In the genomic region with DNA sequence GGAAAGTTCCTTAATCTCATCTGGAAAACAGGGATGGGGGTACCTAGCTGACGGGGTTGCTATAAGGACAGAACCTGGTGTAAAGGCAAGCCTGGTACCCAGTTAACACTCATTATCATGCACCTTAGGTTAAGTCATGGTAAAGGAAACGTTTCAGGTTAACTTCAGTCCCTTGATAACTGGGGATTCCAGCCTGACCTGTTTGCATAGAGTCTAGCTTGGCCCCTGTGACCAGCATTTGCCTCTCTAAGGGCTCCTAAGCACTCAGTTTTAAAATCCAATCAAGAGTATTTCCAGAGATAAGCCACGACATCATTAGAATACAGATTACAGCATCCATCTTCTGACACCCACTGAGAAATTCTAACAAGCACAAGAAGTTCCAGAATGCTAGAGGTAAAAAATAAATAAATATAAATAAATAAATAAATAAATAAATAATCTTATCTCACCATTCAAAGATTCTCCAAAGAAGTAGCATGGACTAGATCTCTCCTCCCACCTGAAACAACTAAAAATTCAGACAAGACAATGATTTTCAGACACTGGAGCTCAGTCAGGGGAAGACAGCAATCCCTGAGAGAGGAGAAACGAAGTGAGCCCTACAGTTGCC, we compare ENCODE assay signal across 23 cellular contexts.
"Had no signal": no experiment of that assay in that cellular context is flagged by ENCODE, and none has a peak within 500 bp of the region (broad histone marks: within the 10 kb centered on the region; RNA-seq: fewer than 3 reads in every experiment).

No MANE protein-coding gene starts in this region.

- H3K4me3 Mint-ChIP-seq: effector memory CD8-positive, alpha-beta T cell; memory B cell; natural killer cell; stimulated activated effector memory CD8-positive, alpha-beta T cell treated with anti-CD3 and anti-CD28 coated beads, Interleukin-12 subunit alpha, Interleukin-12 subunit beta, amount 100 ng/mL, for 72 hours had no signal

- H3K36me3 ChIP-seq: esophagus squamous epithelium, ovary, sigmoid colon, stomach, tibial artery, upper lobe of left lung had no signal

- H3K9me3 Mint-ChIP-seq: effector memory CD8-positive, alpha-beta T cell; memory B cell; natural killer cell; stimulated activated effector memory CD8-positive, alpha-beta T cell treated with anti-CD3 and anti-CD28 coated beads, Interleukin-12 subunit alpha, Interleukin-12 subunit beta, amount 100 ng/mL, for 72 hours had no signal

- H3K27me3 ChIP-seq: esophagus squamous epithelium, ovary, sigmoid colon, tibial artery, upper lobe of left lung had no signal

- H3K27ac Mint-ChIP-seq: effector memory CD8-positive, alpha-beta T cell; memory B cell; natural killer cell; stimulated activated effector memory CD8-positive, alpha-beta T cell treated with anti-CD3 and anti-CD28 coated beads, Interleukin-12 subunit alpha, Interleukin-12 subunit beta, amount 100 ng/mL, for 72 hours had no signal

- H3K4me1 ChIP-seq: psoas muscle, upper lobe of left lung had no signal

- H3K9me3 ChIP-seq: esophagus squamous epithelium, ovary, psoas muscle, sigmoid colon, stomach, tibial artery, upper lobe of left lung had no signal

- H3K4me1 Mint-ChIP-seq: memory B cell; natural killer cell; stimulated activated effector memory CD8-positive, alpha-beta T cell treated with anti-CD3 and anti-CD28 coated beads, Interleukin-12 subunit alpha, Interleukin-12 subunit beta, amount 100 ng/mL, for 72 hours had no signal

- DNase-seq: effector memory CD8-positive, alpha-beta T cell; erythroblast; esophagus squamous epithelium; hypothalamus; kidney; natural killer cell; occipital lobe; ovary; posterior cingulate gyrus; psoas muscle; right cardiac atrium; sigmoid colon; stimulated activated CD4-positive, alpha-beta T cell treated with anti-CD3 and anti-CD28 coated beads, Interleukin-2, amount 100 ng/mL, for 24 hours; stimulated activated CD4-positive, alpha-beta T cell treated with anti-CD3 and anti-CD28 coated beads, Interleukin-4, amount 100 ng/mL, for 24 hours; stimulated activated naive CD4-positive, alpha-beta T cell treated with Interleukin-2 at 50 U/mL for 16 hours; stomach; tibial artery; upper lobe of left lung had no signal

- H3K36me3 Mint-ChIP-seq: memory B cell; natural killer cell; stimulated activated effector memory CD8-positive, alpha-beta T cell treated with anti-CD3 and anti-CD28 coated beads, Interleukin-12 subunit alpha, Interleukin-12 subunit beta, amount 100 ng/mL, for 72 hours had no signal

- ATAC-seq: effector memory CD8-positive, alpha-beta T cell; left lobe of liver; natural killer cell; psoas muscle; right cardiac atrium; stimulated activated effector memory CD8-positive, alpha-beta T cell treated with anti-CD3 and anti-CD28 coated beads, Interleukin-12 subunit alpha, Interleukin-12 subunit beta, amount 100 ng/mL, for 72 hours had no signal

- H3K4me3 ChIP-seq: coronary artery, esophagus squamous epithelium, lung, ovary, psoas muscle, sigmoid colon, stomach, tibial artery, upper lobe of left lung had no signal
